Comparison of ENCODE assay signal across 1 cellular context in the genomic region with DNA sequence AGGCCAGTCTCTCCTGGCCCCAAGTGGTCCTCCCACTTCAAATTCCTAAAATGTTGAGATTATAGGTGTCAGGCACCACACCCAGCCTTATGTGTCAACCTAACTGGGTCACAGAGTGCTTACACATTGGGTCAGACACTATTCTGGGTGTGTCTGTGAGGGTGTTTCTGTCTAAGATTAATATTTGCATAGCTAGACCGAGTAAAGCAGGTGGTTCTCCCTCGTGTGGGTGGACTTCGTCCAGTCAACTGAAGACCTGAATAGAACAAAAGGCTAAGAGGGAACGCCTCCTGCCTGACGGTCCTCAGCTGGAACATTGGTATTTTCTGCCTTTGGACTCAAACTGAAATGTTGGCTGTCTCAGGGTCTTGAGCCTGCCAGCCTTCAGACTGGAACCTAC.
A peak's percentile ranks its signal among the peaks of the same experiment; 100 is the strongest.
TF ChIP-seq lines count a peak whose summit lies in the region.

No MANE protein-coding gene starts in this region.

TF ChIP-seq in HepG2, 621 proteins besides CTCF, POLR2A, EP300 and RAD21 (continued from another document and continues in another):
- TF ChIP-seq, protein P1, sequence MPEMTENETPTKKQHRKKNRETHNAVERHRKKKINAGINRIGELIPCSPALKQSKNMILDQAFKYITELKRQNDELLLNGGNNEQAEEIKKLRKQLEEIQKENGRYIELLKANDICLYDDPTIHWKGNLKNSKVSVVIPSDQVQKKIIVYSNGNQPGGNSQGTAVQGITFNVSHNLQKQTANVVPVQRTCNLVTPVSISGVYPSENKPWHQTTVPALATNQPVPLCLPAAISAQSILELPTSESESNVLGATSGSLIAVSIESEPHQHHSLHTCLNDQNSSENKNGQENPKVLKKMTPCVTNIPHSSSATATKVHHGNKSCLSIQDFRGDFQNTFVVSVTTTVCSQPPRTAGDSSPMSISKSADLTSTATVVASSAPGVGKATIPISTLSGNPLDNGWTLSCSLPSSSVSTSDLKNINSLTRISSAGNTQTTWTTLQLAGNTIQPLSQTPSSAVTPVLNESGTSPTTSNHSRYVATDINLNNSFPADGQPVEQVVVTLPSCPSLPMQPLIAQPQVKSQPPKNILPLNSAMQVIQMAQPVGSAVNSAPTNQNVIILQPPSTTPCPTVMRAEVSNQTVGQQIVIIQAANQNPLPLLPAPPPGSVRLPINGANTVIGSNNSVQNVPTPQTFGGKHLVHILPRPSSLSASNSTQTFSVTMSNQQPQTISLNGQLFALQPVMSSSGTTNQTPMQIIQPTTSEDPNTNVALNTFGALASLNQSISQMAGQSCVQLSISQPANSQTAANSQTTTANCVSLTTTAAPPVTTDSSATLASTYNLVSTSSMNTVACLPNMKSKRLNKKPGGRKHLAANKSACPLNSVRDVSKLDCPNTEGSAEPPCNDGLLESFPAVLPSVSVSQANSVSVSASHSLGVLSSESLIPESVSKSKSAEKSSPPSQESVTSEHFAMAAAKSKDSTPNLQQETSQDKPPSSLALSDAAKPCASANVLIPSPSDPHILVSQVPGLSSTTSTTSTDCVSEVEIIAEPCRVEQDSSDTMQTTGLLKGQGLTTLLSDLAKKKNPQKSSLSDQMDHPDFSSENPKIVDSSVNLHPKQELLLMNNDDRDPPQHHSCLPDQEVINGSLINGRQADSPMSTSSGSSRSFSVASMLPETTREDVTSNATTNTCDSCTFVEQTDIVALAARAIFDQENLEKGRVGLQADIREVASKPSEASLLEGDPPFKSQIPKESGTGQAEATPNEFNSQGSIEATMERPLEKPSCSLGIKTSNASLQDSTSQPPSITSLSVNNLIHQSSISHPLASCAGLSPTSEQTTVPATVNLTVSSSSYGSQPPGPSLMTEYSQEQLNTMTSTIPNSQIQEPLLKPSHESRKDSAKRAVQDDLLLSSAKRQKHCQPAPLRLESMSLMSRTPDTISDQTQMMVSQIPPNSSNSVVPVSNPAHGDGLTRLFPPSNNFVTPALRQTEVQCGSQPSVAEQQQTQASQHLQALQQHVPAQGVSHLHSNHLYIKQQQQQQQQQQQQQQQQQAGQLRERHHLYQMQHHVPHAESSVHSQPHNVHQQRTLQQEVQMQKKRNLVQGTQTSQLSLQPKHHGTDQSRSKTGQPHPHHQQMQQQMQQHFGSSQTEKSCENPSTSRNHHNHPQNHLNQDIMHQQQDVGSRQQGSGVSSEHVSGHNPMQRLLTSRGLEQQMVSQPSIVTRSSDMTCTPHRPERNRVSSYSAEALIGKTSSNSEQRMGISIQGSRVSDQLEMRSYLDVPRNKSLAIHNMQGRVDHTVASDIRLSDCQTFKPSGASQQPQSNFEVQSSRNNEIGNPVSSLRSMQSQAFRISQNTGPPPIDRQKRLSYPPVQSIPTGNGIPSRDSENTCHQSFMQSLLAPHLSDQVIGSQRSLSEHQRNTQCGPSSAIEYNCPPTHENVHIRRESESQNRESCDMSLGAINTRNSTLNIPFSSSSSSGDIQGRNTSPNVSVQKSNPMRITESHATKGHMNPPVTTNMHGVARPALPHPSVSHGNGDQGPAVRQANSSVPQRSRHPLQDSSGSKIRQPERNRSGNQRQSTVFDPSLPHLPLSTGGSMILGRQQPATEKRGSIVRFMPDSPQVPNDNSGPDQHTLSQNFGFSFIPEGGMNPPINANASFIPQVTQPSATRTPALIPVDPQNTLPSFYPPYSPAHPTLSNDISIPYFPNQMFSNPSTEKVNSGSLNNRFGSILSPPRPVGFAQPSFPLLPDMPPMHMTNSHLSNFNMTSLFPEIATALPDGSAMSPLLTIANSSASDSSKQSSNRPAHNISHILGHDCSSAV (CRISPR knock-in tag; IDR thresholded peaks at IDR 0.05; ENCODE audit: borderline replicate concordance): no peak
- TF ChIP-seq NCOA1 (CRISPR knock-in tag; IDR thresholded peaks at IDR 0.05) (no peak), DZIP1 (CRISPR knock-in tag; IDR thresholded peaks at IDR 0.05) (no peak), ZNF816 (CRISPR knock-in tag; IDR thresholded peaks at IDR 0.05; ENCODE audit: borderline replicate concordance) (no peak), KDM5B (CRISPR knock-in tag; IDR thresholded peaks at IDR 0.05; ENCODE audit: borderline replicate concordance) (no peak), ZBTB33 (CRISPR knock-in tag; IDR thresholded peaks at IDR 0.05) (no peak), STAT5B (CRISPR knock-in tag; IDR thresholded peaks at IDR 0.05) (no peak), STAG1 (CRISPR knock-in tag; IDR thresholded peaks at IDR 0.05) (peak; percentile 25; the same call in 1 of the 2 replicates), RXRB (CRISPR knock-in tag; IDR thresholded peaks at IDR 0.05; ENCODE audit: borderline replicate concordance) (peak; percentile 49), ZSCAN9 (CRISPR knock-in tag; IDR thresholded peaks at IDR 0.05; ENCODE audit: borderline replicate concordance) (no peak; the same call in 1 of the 2 replicates), JUNB (CRISPR knock-in tag; IDR thresholded peaks at IDR 0.05; ENCODE audit: borderline replicate concordance) (no peak), HNF4A (CRISPR knock-in tag; IDR thresholded peaks at IDR 0.05) (peak; percentile 78), ZNF564 (CRISPR knock-in tag; IDR thresholded peaks at IDR 0.05) (no peak), KLF13 (CRISPR knock-in tag; IDR thresholded peaks at IDR 0.05) (no peak), ZNF776 (CRISPR knock-in tag; IDR thresholded peaks at IDR 0.05) (no peak), RNF219 (CRISPR knock-in tag; IDR thresholded peaks at IDR 0.05) (no peak), SOX6 (IDR thresholded peaks at IDR 0.05) (no peak), SOX6 (CRISPR knock-in tag; IDR thresholded peaks at IDR 0.05) (peak; percentile 89), ZEB1 (IDR thresholded peaks at IDR 0.05; ENCODE audit: insufficient replicate concordance, low read depth) (peak; percentile 66), ZNF678 (CRISPR knock-in tag; IDR thresholded peaks at IDR 0.05) (no peak), HMG20B (CRISPR knock-in tag; conservative IDR thresholded peaks at IDR 0.05) (no peak), TCF7 (IDR thresholded peaks at IDR 0.05; ENCODE audit: low read depth) (0 out of 2 replicates have a peak, but pooled peaks have one; percentile 22), TEAD3 (CRISPR knock-in tag; optimal IDR thresholded peaks at IDR 0.05; ENCODE audit: borderline replicate concordance) (peak; percentile 82), ZNF331 (CRISPR knock-in tag; IDR thresholded peaks at IDR 0.05) (peak; percentile 71; the same call in 1 of the 2 replicates), ZNF614 (CRISPR knock-in tag; IDR thresholded peaks at IDR 0.05; ENCODE audit: borderline replicate concordance) (peak; percentile 24; the same call in 1 of the 2 replicates), SATB2 (CRISPR knock-in tag; IDR thresholded peaks at IDR 0.05) (no peak), IKZF5 (CRISPR knock-in tag; IDR thresholded peaks at IDR 0.05) (0 out of 2 replicates have a peak, but pooled peaks have one; percentile 45)
- TF ChIP-seq, protein P2, sequence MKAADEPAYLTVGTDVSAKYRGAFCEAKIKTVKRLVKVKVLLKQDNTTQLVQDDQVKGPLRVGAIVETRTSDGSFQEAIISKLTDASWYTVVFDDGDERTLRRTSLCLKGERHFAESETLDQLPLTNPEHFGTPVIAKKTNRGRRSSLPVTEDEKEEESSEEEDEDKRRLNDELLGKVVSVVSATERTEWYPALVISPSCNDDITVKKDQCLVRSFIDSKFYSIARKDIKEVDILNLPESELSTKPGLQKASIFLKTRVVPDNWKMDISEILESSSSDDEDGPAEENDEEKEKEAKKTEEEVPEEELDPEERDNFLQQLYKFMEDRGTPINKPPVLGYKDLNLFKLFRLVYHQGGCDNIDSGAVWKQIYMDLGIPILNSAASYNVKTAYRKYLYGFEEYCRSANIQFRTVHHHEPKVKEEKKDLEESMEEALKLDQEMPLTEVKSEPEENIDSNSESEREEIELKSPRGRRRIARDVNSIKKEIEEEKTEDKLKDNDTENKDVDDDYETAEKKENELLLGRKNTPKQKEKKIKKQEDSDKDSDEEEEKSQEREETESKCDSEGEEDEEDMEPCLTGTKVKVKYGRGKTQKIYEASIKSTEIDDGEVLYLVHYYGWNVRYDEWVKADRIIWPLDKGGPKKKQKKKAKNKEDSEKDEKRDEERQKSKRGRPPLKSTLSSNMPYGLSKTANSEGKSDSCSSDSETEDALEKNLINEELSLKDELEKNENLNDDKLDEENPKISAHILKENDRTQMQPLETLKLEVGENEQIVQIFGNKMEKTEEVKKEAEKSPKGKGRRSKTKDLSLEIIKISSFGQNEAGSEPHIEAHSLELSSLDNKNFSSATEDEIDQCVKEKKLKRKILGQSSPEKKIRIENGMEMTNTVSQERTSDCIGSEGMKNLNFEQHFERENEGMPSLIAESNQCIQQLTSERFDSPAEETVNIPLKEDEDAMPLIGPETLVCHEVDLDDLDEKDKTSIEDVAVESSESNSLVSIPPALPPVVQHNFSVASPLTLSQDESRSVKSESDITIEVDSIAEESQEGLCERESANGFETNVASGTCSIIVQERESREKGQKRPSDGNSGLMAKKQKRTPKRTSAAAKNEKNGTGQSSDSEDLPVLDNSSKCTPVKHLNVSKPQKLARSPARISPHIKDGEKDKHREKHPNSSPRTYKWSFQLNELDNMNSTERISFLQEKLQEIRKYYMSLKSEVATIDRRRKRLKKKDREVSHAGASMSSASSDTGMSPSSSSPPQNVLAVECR (CRISPR knock-in tag; IDR thresholded peaks at IDR 0.05; ENCODE audit: borderline replicate concordance): peak; percentile 15; the same call in 1 of the 2 replicates
- TF ChIP-seq, protein P3, sequence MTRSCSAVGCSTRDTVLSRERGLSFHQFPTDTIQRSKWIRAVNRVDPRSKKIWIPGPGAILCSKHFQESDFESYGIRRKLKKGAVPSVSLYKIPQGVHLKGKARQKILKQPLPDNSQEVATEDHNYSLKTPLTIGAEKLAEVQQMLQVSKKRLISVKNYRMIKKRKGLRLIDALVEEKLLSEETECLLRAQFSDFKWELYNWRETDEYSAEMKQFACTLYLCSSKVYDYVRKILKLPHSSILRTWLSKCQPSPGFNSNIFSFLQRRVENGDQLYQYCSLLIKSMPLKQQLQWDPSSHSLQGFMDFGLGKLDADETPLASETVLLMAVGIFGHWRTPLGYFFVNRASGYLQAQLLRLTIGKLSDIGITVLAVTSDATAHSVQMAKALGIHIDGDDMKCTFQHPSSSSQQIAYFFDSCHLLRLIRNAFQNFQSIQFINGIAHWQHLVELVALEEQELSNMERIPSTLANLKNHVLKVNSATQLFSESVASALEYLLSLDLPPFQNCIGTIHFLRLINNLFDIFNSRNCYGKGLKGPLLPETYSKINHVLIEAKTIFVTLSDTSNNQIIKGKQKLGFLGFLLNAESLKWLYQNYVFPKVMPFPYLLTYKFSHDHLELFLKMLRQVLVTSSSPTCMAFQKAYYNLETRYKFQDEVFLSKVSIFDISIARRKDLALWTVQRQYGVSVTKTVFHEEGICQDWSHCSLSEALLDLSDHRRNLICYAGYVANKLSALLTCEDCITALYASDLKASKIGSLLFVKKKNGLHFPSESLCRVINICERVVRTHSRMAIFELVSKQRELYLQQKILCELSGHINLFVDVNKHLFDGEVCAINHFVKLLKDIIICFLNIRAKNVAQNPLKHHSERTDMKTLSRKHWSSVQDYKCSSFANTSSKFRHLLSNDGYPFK (CRISPR knock-in tag; IDR thresholded peaks at IDR 0.05; ENCODE audit: borderline replicate concordance): no peak
